8 cellular contexts compared by ENCODE assay signal in genomic region chr19:54189020-54189667, GRCh38. TPM values are rescaled to one million over a fixed set of nuclear protein-coding genes. Genes with fewer than 3 reads are reported as not detected.
DNase-seq lines count a peak whose midpoint lies in the region; ATAC-seq and TF ChIP-seq lines count a peak whose summit lies in the region.

MBOAT7 (minus strand) TSS chr19:54189580; CDS start chr19:54188508, 1,072 bp downstream.

- no peaks in the 10 kb centered on the region for H3K9me2 ChIP-seq in OCI-LY1 (ENCODE audit: low read depth, low read length)

- TF ChIP-seq POLR2A in vagina (IDR thresholded peaks at IDR 0.05) = peak in 1 of 2 donors; percentile 70

- H3K4me3 Mint-ChIP-seq in dendritic cell treated with granulocyte-macrophage colony-stimulating factor and Interleukin-4, amounts not matched to agents 40 ng/mL and 50 ng/mL, for 4 days = peak within 1 kb of the TSS; percentile 77

- no peaks in the 10 kb centered on the region for H3F3A ChIP-seq in OCI-LY1 (ENCODE audit: insufficient read depth, low read length)

- intact Hi-C loops in dendritic cell treated with granulocyte-macrophage colony-stimulating factor and Interleukin-4, amounts not matched to agents 40 ng/mL and 50 ng/mL, for 4 days (cut with micrococcal nuclease) = no loop called here
- intact Hi-C loops in vagina (cut with DNase I) = no loop called here

- H3K27ac ChIP-seq in OCI-LY1 (ENCODE audit: low read depth, low read length, poor library complexity, severe bottlenecking) = peak within 1 kb of the TSS; percentile 92
- peak within 1 kb of the TSS; percentile 96 for H3K27ac ChIP-seq in vagina

- peak within 1 kb of the TSS; percentile 97 for H3K27ac Mint-ChIP-seq in dendritic cell treated with granulocyte-macrophage colony-stimulating factor and Interleukin-4, amounts not matched to agents 40 ng/mL and 50 ng/mL, for 4 days

- H3K4me1 ChIP-seq in OCI-LY1 (ENCODE audit: insufficient read depth, low read length, severe bottlenecking) (peaks cover 21% of the 10 kb centered on the region), mononuclear cell (ENCODE audit: insufficient read depth, low read length) (peaks cover 37% of the 10 kb centered on the region), vagina (peaks cover 31% of the 10 kb centered on the region)

- H3K4me2 ChIP-seq in OCI-LY1 (ENCODE audit: low read length) = peak within 1 kb of the TSS; percentile 93

- H3K27me3 ChIP-seq in OCI-LY1 (ENCODE audit: insufficient read depth, low read length) (no peaks in the 10 kb centered on the region), mononuclear cell (ENCODE audit: insufficient read depth, low read length) (no peaks in the 10 kb centered on the region), vagina (no peaks in the 10 kb centered on the region)

- H3K9me3 ChIP-seq in OCI-LY1 (ENCODE audit: low read length) (no peaks in the 10 kb centered on the region), mononuclear cell (ENCODE audit: low read depth, low read length) (no peaks in the 10 kb centered on the region), vagina (no peaks in the 10 kb centered on the region)

- peaks cover 47% of the 10 kb centered on the region for H3K4me1 Mint-ChIP-seq in dendritic cell treated with granulocyte-macrophage colony-stimulating factor and Interleukin-4, amounts not matched to agents 40 ng/mL and 50 ng/mL, for 4 days (ENCODE audit: low read depth)

- H3K79me2 ChIP-seq in OCI-LY1 (ENCODE audit: insufficient read depth, low read length) = no peaks in the 10 kb centered on the region

- H2AFZ ChIP-seq in OCI-LY1 (ENCODE audit: low read length) = no peak within 1 kb of the TSS

- no peaks in the 10 kb centered on the region for H4K20me1 ChIP-seq in OCI-LY1 (ENCODE audit: insufficient read depth, low read length)

- peak within 1 kb of the TSS; percentile 92 for H3K9ac ChIP-seq in OCI-LY1 (ENCODE audit: low read length)

- POLR2A ChIA-PET in activated CD8-positive, alpha-beta memory T cell treated with anti-CD3 and anti-CD28 coated beads for 36 hours (lab: Charles Lee) = interaction anchor here (0.6 to 5.8 kb wide), 4 partner anchors 16 to 315 kb away, joined by 3 to 131 read pairs (median 7); partner anchors contain the start of genes CNOT3, LENG1 and RPS9

- H3K4me3 ChIP-seq in OCI-LY1 (ENCODE audit: low read depth, low read length, poor library complexity, severe bottlenecking) (peak within 1 kb of the TSS; percentile 82), mononuclear cell (ENCODE audit: low read length) (peak within 1 kb of the TSS; percentile 78), vagina (peak within 1 kb of the TSS; percentile 81 to 88)

- no peaks in the 10 kb centered on the region for H3K27me3 Mint-ChIP-seq in dendritic cell treated with granulocyte-macrophage colony-stimulating factor and Interleukin-4, amounts not matched to agents 40 ng/mL and 50 ng/mL, for 4 days

- H3K36me3 Mint-ChIP-seq in dendritic cell treated with granulocyte-macrophage colony-stimulating factor and Interleukin-4, amounts not matched to agents 40 ng/mL and 50 ng/mL, for 4 days (ENCODE audit: low read depth) = peaks cover 68% of the 10 kb centered on the region

- peak; percentile 6 for ATAC-seq in HG02623 (IDR thresholded peaks at IDR 0.05; ENCODE audit: unreplicated experiment)

- no peak for DNase-seq in activated CD8-positive, alpha-beta memory T cell treated with anti-CD3 and anti-CD28 coated beads, Interleukin-2, amount 50 U/mL, for 48 hours
- no peak for DNase-seq in vagina (ENCODE audit: extremely low spot score in 2 of 2)
- DNase-seq in NCI-H226 = no peak

- peak; percentile 52 for TF ChIP-seq CTCF in OCI-LY1 (IDR thresholded peaks at IDR 0.05; ENCODE audit: low read length)
- TF ChIP-seq CTCF in vagina (IDR thresholded peaks at IDR 0.05) = peak in 2 of 3 experiments; percentile 12 to 21

- H3K36me3 ChIP-seq in OCI-LY1 (ENCODE audit: insufficient read depth, low read length) (peaks cover 11% of the 10 kb centered on the region; the same call in 1 of the 2 replicates), vagina (peaks cover 0 to 14% of the 10 kb centered on the region in 2 donors)

- H3K9me3 Mint-ChIP-seq in dendritic cell treated with granulocyte-macrophage colony-stimulating factor and Interleukin-4, amounts not matched to agents 40 ng/mL and 50 ng/mL, for 4 days = no peaks in the 10 kb centered on the region

- CTCF ChIA-PET in activated CD8-positive, alpha-beta memory T cell treated with anti-CD3 and anti-CD28 coated beads for 36 hours (lab: Charles Lee) = interaction anchor here (0.6 to 2.0 kb wide), 9 partner anchors 10 to 190 kb away, joined by 3 to 9 read pairs (median 5); partner anchors contain the start of genes LENG1 and TMC4

RNA-seq across cellular contexts. Expression of gene MBOAT7, which starts in this region (rescaled TPM):
- 100 to 1,000 TPM; 119 to 120 TPM for total RNA-seq in activated CD8-positive, alpha-beta memory T cell treated with anti-CD3 and anti-CD28 coated beads for 36 hours
- total RNA-seq in mononuclear cell = 30.3 TPM
- total RNA-seq in vagina = 76.6 TPM
